ENCODE assay signal across 8 cellular contexts in the genomic region with DNA sequence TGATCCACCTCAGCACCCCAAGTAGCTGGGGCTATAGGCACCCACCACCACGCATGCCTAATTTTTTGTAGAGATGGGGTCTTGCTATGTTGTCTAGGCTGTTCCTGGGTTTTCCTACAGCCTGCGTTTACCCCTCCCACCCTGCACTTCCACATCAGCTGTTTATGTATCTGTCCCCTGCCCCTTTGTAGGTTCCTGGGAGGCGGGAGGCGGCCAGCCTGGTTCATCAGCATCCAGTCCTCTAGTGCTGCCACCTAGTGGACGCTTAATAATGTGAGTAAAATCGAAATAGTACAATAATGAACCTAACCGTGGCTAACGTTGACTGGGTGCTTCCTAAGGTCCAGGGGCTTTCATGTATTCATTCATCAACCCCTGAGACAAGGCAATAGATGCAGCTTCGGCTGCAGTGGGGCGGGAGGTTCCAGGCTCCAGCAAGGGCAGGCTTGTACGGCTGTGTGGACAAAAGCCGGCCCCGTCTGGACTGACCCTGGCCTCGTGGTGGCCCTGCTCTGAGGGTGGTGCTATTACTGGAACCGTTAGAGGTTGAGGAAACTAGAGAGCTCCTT. TPM values are rescaled to one million over a fixed set of nuclear protein-coding genes. Genes with fewer than 3 reads are reported as not detected.
DNase-seq lines count a peak whose midpoint lies in the region; ATAC-seq, FAIRE-seq and TF ChIP-seq lines count a peak whose summit lies in the region.

No MANE protein-coding gene starts in this region.

- H3K4me2 ChIP-seq in endothelial cell of umbilical vein (ENCODE audit: insufficient read depth, low read length): no peak overlapping the region

- no peaks in the 10 kb centered on the region for H3K79me2 ChIP-seq in endothelial cell of umbilical vein (ENCODE audit: control insufficient read depth, insufficient read depth, low read length)

- no peak overlapping the region for H3K9ac ChIP-seq in endothelial cell of umbilical vein (replicated peaks; ENCODE audit: extremely low read depth, insufficient read depth, low read length)
- peak overlapping the region; percentile 9 for H3K9ac ChIP-seq in mucosa of stomach (ENCODE audit: low read length)

- H3K9me3 Mint-ChIP-seq in CD4-positive, alpha-beta T cell: no peaks in the 10 kb centered on the region
- no peaks in the 10 kb centered on the region for H3K9me3 Mint-ChIP-seq in activated CD8-positive, alpha-beta T cell treated with anti-CD3 and anti-CD28 coated beads for 36 hours

- H3K4me1 Mint-ChIP-seq in CD4-positive, alpha-beta T cell (ENCODE audit: low read depth): peaks cover 6% of the 10 kb centered on the region
- H3K4me1 Mint-ChIP-seq in activated CD8-positive, alpha-beta T cell treated with anti-CD3 and anti-CD28 coated beads for 36 hours (ENCODE audit: low read depth): no peaks in the 10 kb centered on the region

- FAIRE-seq in endothelial cell of umbilical vein (lab: Jason Lieb, UNC): peak; percentile 85

- H3K27me3 ChIP-seq in CD4-positive, alpha-beta T cell (ENCODE audit: control insufficient read depth, insufficient read depth, low read length): no peaks in the 10 kb centered on the region
- H3K27me3 ChIP-seq in endothelial cell of umbilical vein (ENCODE audit: control insufficient read depth in 2 of 2, insufficient read depth in 2 of 2, low read length in 2 of 2) (no peaks in the 10 kb centered on the region), mucosa of stomach (ENCODE audit: control insufficient read depth, insufficient read depth, low read length) (peaks cover 3% of the 10 kb centered on the region)

- CTCF ChIA-PET in CD4-positive, alpha-beta T cell (lab: Charles Lee): interaction anchor here (0.7 to 2.1 kb wide), 3 partner anchors 8 to 284 kb away, joined by 3 to 7 read pairs (median 3); no protein-coding TSS in a partner anchor
- CTCF ChIA-PET in activated CD8-positive, alpha-beta T cell treated with anti-CD3 and anti-CD28 coated beads for 36 hours (lab: Charles Lee): interaction anchor here (0.6 to 2.4 kb wide), 5 partner anchors 12 to 20 kb away, joined by 3 to 8 read pairs (median 4); no protein-coding TSS in a partner anchor
- CTCF ChIA-PET in endothelial cell of umbilical vein (lab: Charles Lee): interaction anchor here (0.7 to 1.9 kb wide), 12 partner anchors 8 to 285 kb away, joined by 3 to 9 read pairs (median 4); no protein-coding TSS in a partner anchor

- POLR2A ChIA-PET in CD4-positive, alpha-beta T cell (lab: Charles Lee): no interaction called here
- POLR2A ChIA-PET in activated CD8-positive, alpha-beta T cell treated with anti-CD3 and anti-CD28 coated beads for 36 hours (lab: Charles Lee): no interaction called here
- POLR2A ChIA-PET in endothelial cell of umbilical vein (lab: Charles Lee): no interaction called here

- no peaks in the 10 kb centered on the region for H3K36me3 Mint-ChIP-seq in CD4-positive, alpha-beta T cell (ENCODE audit: low read depth)
- H3K36me3 Mint-ChIP-seq in activated CD8-positive, alpha-beta T cell treated with anti-CD3 and anti-CD28 coated beads for 36 hours (ENCODE audit: low read depth): no peaks in the 10 kb centered on the region

- BruUV-seq in endothelial cell of umbilical vein (replicated peaks; lab: Mats Ljungman, UMichigan): no TSS peak

- H3K4me1 ChIP-seq in endothelial cell of umbilical vein (ENCODE audit: control insufficient read depth, extremely low read depth, insufficient read depth, low read length) (no peaks in the 10 kb centered on the region), mucosa of stomach (ENCODE audit: control insufficient read depth, insufficient read depth, low read length) (no peaks in the 10 kb centered on the region)

- H3K9me3 ChIP-seq in CD4-positive, alpha-beta T cell (ENCODE audit: control insufficient read depth, low read length): no peaks in the 10 kb centered on the region
- H3K9me3 ChIP-seq in endothelial cell of umbilical vein (replicated peaks; ENCODE audit: control insufficient read depth, insufficient read depth, low read length) (no peaks in the 10 kb centered on the region), mucosa of stomach (ENCODE audit: control insufficient read depth, low read length) (no peaks in the 10 kb centered on the region)

- H3K36me3 ChIP-seq in endothelial cell of umbilical vein (ENCODE audit: control insufficient read depth in 2 of 2, extremely low read depth in 1 of 2, insufficient read depth in 2 of 2, low read length in 2 of 2): no peaks in the 10 kb centered on the region
- H3K36me3 ChIP-seq in mucosa of stomach (ENCODE audit: control insufficient read depth, insufficient read depth, low read length): no peaks in the 10 kb centered on the region

- peak; percentile 77 for TF ChIP-seq CTCF in CD4-positive, alpha-beta T cell (IDR thresholded peaks at IDR 0.05)
- TF ChIP-seq CTCF in activated CD8-positive, alpha-beta T cell treated with anti-CD3 and anti-CD28 coated beads for 36 hours (IDR thresholded peaks at IDR 0.05): peak; percentile 53
- peak; percentile 66 to 70 for TF ChIP-seq CTCF in endothelial cell of umbilical vein (IDR thresholded peaks at IDR 0.05; ENCODE audit: extremely low read depth in 1 of 2, insufficient read depth in 1 of 2, low read depth in 1 of 2, low read length in 2 of 2)

- dilution Hi-C loops in endothelial cell of umbilical vein (cut with MboI; ENCODE audit: extremely low pct_ligation_motif_present, low sequenced_read_pairs): no loop called here

- no peak overlapping the region for H3K27ac ChIP-seq in CD4-positive, alpha-beta T cell (ENCODE audit: low read depth, low read length)
- no peak overlapping the region for H3K27ac ChIP-seq in endothelial cell of umbilical vein (ENCODE audit: insufficient read depth, low read depth, low read length)

- H3K9me1 ChIP-seq in endothelial cell of umbilical vein (replicated peaks; ENCODE audit: control insufficient read depth, extremely low read depth, insufficient read depth, low read length): no peaks in the 10 kb centered on the region

- no peak overlapping the region for H3K27ac Mint-ChIP-seq in CD4-positive, alpha-beta T cell
- H3K27ac Mint-ChIP-seq in activated CD8-positive, alpha-beta T cell treated with anti-CD3 and anti-CD28 coated beads for 36 hours: no peak overlapping the region

- H4K20me1 ChIP-seq in endothelial cell of umbilical vein (replicated peaks; ENCODE audit: control insufficient read depth, extremely low read depth, insufficient read depth, low read length): no peaks in the 10 kb centered on the region

- H2AFZ ChIP-seq in endothelial cell of umbilical vein (ENCODE audit: low read depth, low read length): peak overlapping the region; percentile 91

- TF ChIP-seq POLR2A in endothelial cell of umbilical vein (IDR thresholded peaks at IDR 0.05; ENCODE audit: low read depth, low read length): no peak

- intact Hi-C loops in CD4-positive, alpha-beta T cell (cut with DNase I, micrococcal nuclease): no loop called here
- intact Hi-C loops in activated CD8-positive, alpha-beta T cell treated with anti-CD3 and anti-CD28 coated beads for 36 hours (cut with micrococcal nuclease): no loop called here
- intact Hi-C loops in endothelial cell of umbilical vein (cut with micrococcal nuclease): loop anchor here (2.0 kb wide), 1 partner anchor 62 kb away; a partner anchor contains a TSS

- H3K4me3 Mint-ChIP-seq in CD4-positive, alpha-beta T cell: no peak overlapping the region
- no peak overlapping the region for H3K4me3 Mint-ChIP-seq in activated CD8-positive, alpha-beta T cell treated with anti-CD3 and anti-CD28 coated beads for 36 hours

- peak; percentile 16 to 40 (median 32) for DNase-seq in CD4-positive, alpha-beta T cell
- DNase-seq in NCI-H82 (lab: John Stamatoyannopoulos, UW): peak; percentile 92
- DNase-seq in activated CD8-positive, alpha-beta T cell treated with anti-CD3 and anti-CD28 coated beads for 36 hours: peak; percentile 68
- peak; percentile 67 for DNase-seq in endothelial cell of umbilical vein (ENCODE audit: low read depth, low spot score)
- peak; percentile 44 for DNase-seq in stromal cell of bone marrow (ENCODE audit: low read depth)

- ATAC-seq in CD4-positive, alpha-beta T cell (ENCODE audit: poor library complexity): peak; percentile 52
- ATAC-seq in HG02759 (IDR thresholded peaks at IDR 0.05; ENCODE audit: unreplicated experiment) (peak; percentile 45), GM18502 (IDR thresholded peaks at IDR 0.05; ENCODE audit: poor library complexity, unreplicated experiment) (no peak)
- ATAC-seq in activated CD8-positive, alpha-beta T cell treated with anti-CD3 and anti-CD28 coated beads for 36 hours: peak; percentile 72

- H3K27me3 Mint-ChIP-seq in CD4-positive, alpha-beta T cell: no peaks in the 10 kb centered on the region
- H3K27me3 Mint-ChIP-seq in activated CD8-positive, alpha-beta T cell treated with anti-CD3 and anti-CD28 coated beads for 36 hours: no peaks in the 10 kb centered on the region

- H3K4me3 ChIP-seq in endothelial cell of umbilical vein (replicated peaks in 1 of 3; ENCODE audit: insufficient read depth in 1 of 3, low read depth in 1 of 3, low read length in 3 of 3) (no peak overlapping the region), mucosa of stomach (ENCODE audit: low read length) (no peak overlapping the region)

TF ChIP-seq in endothelial cell of umbilical vein, 7 proteins besides CTCF, POLR2A, EP300 and RAD21 (continues in another document):
- TF ChIP-seq EZH2 (IDR thresholded peaks at IDR 0.05; ENCODE audit: borderline replicate concordance, low read depth, low read length, severe bottlenecking) (no peak), POLR2AphosphoS5 (IDR thresholded peaks at IDR 0.05; ENCODE audit: insufficient read depth, low read depth, low read length) (no peak), GATA2 (IDR thresholded peaks at IDR 0.05; ENCODE audit: insufficient read depth, insufficient read length, low read depth, low read length) (no peak), MYC (IDR thresholded peaks at IDR 0.05; ENCODE audit: low read depth, low read length) (no peak), JUN (IDR thresholded peaks at IDR 0.05; ENCODE audit: borderline replicate concordance, insufficient read depth, insufficient read length, low read depth) (no peak), FOS (IDR thresholded peaks at IDR 0.05; ENCODE audit: borderline replicate concordance, insufficient read depth, low read length) (no peak)

RNA-seq across cellular contexts. Expression of a gene that starts 1.2 kb away (rescaled TPM):
- total RNA-seq in CD4-positive, alpha-beta T cell: not detected
- total RNA-seq in activated CD8-positive, alpha-beta T cell treated with anti-CD3 and anti-CD28 coated beads for 36 hours: not detected
- total RNA-seq in endothelial cell of umbilical vein: not detected in 2 replicates
- polyA plus RNA-seq in endothelial cell of umbilical vein: 0.04 TPM in 1 of 2 replicates, not detected in the other
- 0.06 TPM in 1 of 2 replicates, not detected in the other for polyA plus RNA-seq in endothelial cell of umbilical vein (2011; cell fraction: cytosol; rRNA removed)
- 0.11 TPM in 1 of 2 replicates, not detected in the other for polyA plus RNA-seq in endothelial cell of umbilical vein (2011; cell fraction: nucleus; rRNA removed)
- 0.08 TPM in 1 of 2 replicates, not detected in the other for polyA plus RNA-seq in endothelial cell of umbilical vein (2012)
- 0.10 TPM in 1 of 2 replicates, not detected in the other for polyA minus RNA-seq in endothelial cell of umbilical vein
- not detected for polyA minus RNA-seq in endothelial cell of umbilical vein (2011; cell fraction: cytosol; rRNA and poly(A)+ RNA removed)
- polyA minus RNA-seq in endothelial cell of umbilical vein (2011; cell fraction: nucleus; rRNA and poly(A)+ RNA removed): not detected in 2 replicates

Comparison
In these comparisons a context has a peak if more than half of its experiments do, and no peak if none do; other contexts are left out.
1. DNase-seq: peak in every context shown above with its lines; median percentile 92 in NCI-H82; 68 in activated CD8-positive, alpha-beta T cell treated with anti-CD3 and anti-CD28 coated beads for 36 hours; 67 in endothelial cell of umbilical vein; 44 in stromal cell of bone marrow; 32 in CD4-positive, alpha-beta T cell.